1 cellular context compared by ENCODE assay signal in the genomic region with DNA sequence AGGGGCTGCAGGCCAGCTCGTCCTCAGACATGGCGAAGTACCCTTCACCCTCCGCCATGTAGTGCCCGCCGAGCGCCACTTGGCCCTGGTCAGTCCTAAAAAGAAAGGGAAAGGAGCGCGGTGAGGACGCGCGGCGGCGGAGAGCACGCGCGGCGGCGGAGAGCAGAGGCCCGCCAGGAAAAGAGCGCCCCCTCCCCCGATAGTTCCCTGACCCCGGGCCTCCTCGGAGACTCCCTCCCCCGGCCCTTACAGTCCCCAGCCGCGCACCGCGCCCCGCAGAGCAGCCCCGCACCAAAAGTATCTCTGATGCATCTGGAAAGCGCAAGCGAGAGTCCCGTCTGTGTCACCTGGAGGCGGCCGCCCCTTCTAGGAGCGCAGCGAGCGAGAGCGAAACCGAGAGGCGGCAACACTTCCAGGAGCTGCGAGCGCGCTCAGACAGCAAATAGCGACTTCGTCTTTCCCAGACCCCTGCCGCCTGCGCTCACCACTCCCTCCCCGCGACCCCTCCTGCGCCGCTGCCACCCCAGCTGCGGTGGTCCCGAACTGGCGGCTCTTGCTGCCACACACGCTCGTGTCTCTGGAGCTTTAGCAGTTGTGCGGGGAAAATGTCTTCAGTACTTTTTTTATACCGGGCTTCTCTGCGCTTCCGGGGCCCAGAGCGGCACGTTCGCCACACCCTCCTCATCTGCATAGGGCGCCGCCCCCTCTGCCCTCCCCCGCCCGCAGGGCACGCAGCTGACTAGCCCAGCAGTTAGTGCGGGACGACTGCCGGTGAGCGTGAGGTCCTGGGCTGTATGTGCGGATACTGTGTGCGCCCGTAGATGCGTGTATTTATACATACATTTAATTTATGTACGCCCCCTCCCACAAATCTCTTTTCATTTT.
TF ChIP-seq lines count a peak whose summit lies in the region.

TSS of gene TENT5A (minus strand) at position 598 of the 885 bp plus-strand sequence. CDS start at position 58, 540 bp downstream.

TF ChIP-seq in HepG2, 621 proteins besides CTCF, POLR2A, EP300 and RAD21 (continued from another document and continues in another):
- TF ChIP-seq NR0B2 (CRISPR knock-in tag; IDR thresholded peaks at IDR 0.05) (no peak), ZFAT (CRISPR knock-in tag; conservative IDR thresholded peaks at IDR 0.05) (no peak), FOXJ3 (CRISPR knock-in tag; IDR thresholded peaks at IDR 0.05; ENCODE audit: borderline replicate concordance) (no peak), SAP130 (CRISPR knock-in tag; IDR thresholded peaks at IDR 0.05; ENCODE audit: low read depth) (peak; percentile 52), MXD1 (CRISPR knock-in tag; IDR thresholded peaks at IDR 0.05) (no peak; the same call in 1 of the 2 replicates), POLR2AphosphoS5 (IDR thresholded peaks at IDR 0.05; ENCODE audit: low read depth, low read length) (peak; percentile 83), ZNF18 (CRISPR knock-in tag; IDR thresholded peaks at IDR 0.05; ENCODE audit: insufficient replicate concordance) (no peak), XBP1 (CRISPR knock-in tag; IDR thresholded peaks at IDR 0.05) (no peak), TCF12 (IDR thresholded peaks at IDR 0.05) (no peak), TCF12 (CRISPR knock-in tag; IDR thresholded peaks at IDR 0.05) (0 out of 2 replicates have a peak, but pooled peaks have one; percentile 9), TRIM24 (CRISPR knock-in tag; IDR thresholded peaks at IDR 0.05) (no peak), ZBTB46 (CRISPR knock-in tag; IDR thresholded peaks at IDR 0.05; ENCODE audit: borderline replicate concordance) (no peak), RBFOX2 (IDR thresholded peaks at IDR 0.05; ENCODE audit: low read depth, low read length) (peak; percentile 84), YY1 (IDR thresholded peaks at IDR 0.05; ENCODE audit: insufficient read depth, insufficient replicate concordance, low read depth, low read length) (no peak), ZNF337 (CRISPR knock-in tag; IDR thresholded peaks at IDR 0.05; ENCODE audit: borderline replicate concordance, low read depth) (no peak), BRCA1 (CRISPR knock-in tag; IDR thresholded peaks at IDR 0.05) (no peak), BORCS8-MEF2B (CRISPR knock-in tag; IDR thresholded peaks at IDR 0.05) (no peak), NR2F6 (IDR thresholded peaks at IDR 0.05) (no peak), NR2F6 (CRISPR knock-in tag; IDR thresholded peaks at IDR 0.05) (peak; percentile 26; the same call in 1 of the 2 replicates), ARNT (IDR thresholded peaks at IDR 0.05) (no peak), ZNF124 (CRISPR knock-in tag; IDR thresholded peaks at IDR 0.05) (no peak), NFE2 (CRISPR knock-in tag; IDR thresholded peaks at IDR 0.05) (no peak), NRL (CRISPR knock-in tag; IDR thresholded peaks at IDR 0.05; ENCODE audit: borderline replicate concordance) (no peak), TERF1 (CRISPR knock-in tag; IDR thresholded peaks at IDR 0.05) (no peak), ZSCAN20 (CRISPR knock-in tag; IDR thresholded peaks at IDR 0.05; ENCODE audit: borderline replicate concordance) (no peak), SETDB1 (CRISPR knock-in tag; IDR thresholded peaks at IDR 0.05; ENCODE audit: borderline replicate concordance) (0 out of 2 replicates have a peak, but pooled peaks have one; percentile 26), ZNF232 (CRISPR knock-in tag; IDR thresholded peaks at IDR 0.05; ENCODE audit: borderline replicate concordance) (no peak), ZNF530 (CRISPR knock-in tag; IDR thresholded peaks at IDR 0.05; ENCODE audit: low read depth) (no peak), GABPA (IDR thresholded peaks at IDR 0.05; ENCODE audit: low read depth, low read length) (no peak), GABPA (CRISPR knock-in tag; IDR thresholded peaks at IDR 0.05; ENCODE audit: low read depth) (no peak; the same call in 1 of the 2 replicates), ZNF879 (CRISPR knock-in tag; IDR thresholded peaks at IDR 0.05) (no peak; the same call in 1 of the 2 replicates), ZZZ3 (CRISPR knock-in tag; IDR thresholded peaks at IDR 0.05; ENCODE audit: borderline replicate concordance) (no peak), ZFP36 (IDR thresholded peaks at IDR 0.05; ENCODE audit: borderline replicate concordance, low read depth, low read length, partially characterized antibody) (no peak), ZBTB7A (CRISPR knock-in tag; IDR thresholded peaks at IDR 0.05) (peak; percentile 62; the same call in 1 of the 2 replicates), ZNF652 (CRISPR knock-in tag; IDR thresholded peaks at IDR 0.05; ENCODE audit: borderline replicate concordance, low read depth) (no peak), ZIK1 (CRISPR knock-in tag; IDR thresholded peaks at IDR 0.05; ENCODE audit: borderline replicate concordance, low read depth) (no peak; the same call in 1 of the 2 replicates)
- TF ChIP-seq, protein P1, sequence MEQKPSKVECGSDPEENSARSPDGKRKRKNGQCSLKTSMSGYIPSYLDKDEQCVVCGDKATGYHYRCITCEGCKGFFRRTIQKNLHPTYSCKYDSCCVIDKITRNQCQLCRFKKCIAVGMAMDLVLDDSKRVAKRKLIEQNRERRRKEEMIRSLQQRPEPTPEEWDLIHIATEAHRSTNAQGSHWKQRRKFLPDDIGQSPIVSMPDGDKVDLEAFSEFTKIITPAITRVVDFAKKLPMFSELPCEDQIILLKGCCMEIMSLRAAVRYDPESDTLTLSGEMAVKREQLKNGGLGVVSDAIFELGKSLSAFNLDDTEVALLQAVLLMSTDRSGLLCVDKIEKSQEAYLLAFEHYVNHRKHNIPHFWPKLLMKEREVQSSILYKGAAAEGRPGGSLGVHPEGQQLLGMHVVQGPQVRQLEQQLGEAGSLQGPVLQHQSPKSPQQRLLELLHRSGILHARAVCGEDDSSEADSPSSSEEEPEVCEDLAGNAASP (CRISPR knock-in tag; IDR thresholded peaks at IDR 0.05; ENCODE audit: borderline replicate concordance), result no peak
- TF ChIP-seq, protein P2, sequence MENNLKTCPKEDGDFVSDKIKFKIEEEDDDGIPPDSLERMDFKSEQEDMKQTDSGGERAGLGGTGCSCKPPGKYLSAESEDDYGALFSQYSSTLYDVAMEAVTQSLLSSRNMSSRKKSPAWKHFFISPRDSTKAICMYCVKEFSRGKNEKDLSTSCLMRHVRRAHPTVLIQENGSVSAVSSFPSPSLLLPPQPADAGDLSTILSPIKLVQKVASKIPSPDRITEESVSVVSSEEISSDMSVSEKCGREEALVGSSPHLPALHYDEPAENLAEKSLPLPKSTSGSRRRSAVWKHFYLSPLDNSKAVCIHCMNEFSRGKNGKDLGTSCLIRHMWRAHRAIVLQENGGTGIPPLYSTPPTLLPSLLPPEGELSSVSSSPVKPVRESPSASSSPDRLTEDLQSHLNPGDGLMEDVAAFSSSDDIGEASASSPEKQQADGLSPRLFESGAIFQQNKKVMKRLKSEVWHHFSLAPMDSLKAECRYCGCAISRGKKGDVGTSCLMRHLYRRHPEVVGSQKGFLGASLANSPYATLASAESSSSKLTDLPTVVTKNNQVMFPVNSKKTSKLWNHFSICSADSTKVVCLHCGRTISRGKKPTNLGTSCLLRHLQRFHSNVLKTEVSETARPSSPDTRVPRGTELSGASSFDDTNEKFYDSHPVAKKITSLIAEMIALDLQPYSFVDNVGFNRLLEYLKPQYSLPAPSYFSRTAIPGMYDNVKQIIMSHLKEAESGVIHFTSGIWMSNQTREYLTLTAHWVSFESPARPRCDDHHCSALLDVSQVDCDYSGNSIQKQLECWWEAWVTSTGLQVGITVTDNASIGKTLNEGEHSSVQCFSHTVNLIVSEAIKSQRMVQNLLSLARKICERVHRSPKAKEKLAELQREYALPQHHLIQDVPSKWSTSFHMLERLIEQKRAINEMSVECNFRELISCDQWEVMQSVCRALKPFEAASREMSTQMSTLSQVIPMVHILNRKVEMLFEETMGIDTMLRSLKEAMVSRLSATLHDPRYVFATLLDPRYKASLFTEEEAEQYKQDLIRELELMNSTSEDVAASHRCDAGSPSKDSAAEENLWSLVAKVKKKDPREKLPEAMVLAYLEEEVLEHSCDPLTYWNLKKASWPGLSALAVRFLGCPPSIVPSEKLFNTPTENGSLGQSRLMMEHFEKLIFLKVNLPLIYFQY (CRISPR knock-in tag; IDR thresholded peaks at IDR 0.05; ENCODE audit: borderline replicate concordance), result no peak
- TF ChIP-seq, protein P3, sequence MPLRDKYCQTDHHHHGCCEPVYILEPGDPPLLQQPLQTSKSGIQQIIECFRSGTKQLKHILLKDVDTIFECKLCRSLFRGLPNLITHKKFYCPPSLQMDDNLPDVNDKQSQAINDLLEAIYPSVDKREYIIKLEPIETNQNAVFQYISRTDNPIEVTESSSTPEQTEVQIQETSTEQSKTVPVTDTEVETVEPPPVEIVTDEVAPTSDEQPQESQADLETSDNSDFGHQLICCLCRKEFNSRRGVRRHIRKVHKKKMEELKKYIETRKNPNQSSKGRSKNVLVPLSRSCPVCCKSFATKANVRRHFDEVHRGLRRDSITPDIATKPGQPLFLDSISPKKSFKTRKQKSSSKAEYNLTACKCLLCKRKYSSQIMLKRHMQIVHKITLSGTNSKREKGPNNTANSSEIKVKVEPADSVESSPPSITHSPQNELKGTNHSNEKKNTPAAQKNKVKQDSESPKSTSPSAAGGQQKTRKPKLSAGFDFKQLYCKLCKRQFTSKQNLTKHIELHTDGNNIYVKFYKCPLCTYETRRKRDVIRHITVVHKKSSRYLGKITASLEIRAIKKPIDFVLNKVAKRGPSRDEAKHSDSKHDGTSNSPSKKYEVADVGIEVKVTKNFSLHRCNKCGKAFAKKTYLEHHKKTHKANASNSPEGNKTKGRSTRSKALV (CRISPR knock-in tag; IDR thresholded peaks at IDR 0.05), result peak; percentile 17; the same call in 1 of the 2 replicates
- TF ChIP-seq, protein P4, sequence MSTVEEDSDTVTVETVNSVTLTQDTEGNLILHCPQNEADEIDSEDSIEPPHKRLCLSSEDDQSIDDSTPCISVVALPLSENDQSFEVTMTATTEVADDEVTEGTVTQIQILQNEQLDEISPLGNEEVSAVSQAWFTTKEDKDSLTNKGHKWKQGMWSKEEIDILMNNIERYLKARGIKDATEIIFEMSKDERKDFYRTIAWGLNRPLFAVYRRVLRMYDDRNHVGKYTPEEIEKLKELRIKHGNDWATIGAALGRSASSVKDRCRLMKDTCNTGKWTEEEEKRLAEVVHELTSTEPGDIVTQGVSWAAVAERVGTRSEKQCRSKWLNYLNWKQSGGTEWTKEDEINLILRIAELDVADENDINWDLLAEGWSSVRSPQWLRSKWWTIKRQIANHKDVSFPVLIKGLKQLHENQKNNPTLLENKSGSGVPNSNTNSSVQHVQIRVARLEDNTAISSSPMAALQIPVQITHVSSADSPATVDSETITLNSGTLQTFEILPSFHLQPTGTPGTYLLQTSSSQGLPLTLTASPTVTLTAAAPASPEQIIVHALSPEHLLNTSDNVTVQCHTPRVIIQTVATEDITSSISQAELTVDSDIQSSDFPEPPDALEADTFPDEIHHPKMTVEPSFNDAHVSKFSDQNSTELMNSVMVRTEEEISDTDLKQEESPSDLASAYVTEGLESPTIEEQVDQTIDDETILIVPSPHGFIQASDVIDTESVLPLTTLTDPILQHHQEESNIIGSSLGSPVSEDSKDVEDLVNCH (CRISPR knock-in tag; IDR thresholded peaks at IDR 0.05), result no peak
